Comparison of ENCODE assay signal across 26 cellular contexts in the genomic region with DNA sequence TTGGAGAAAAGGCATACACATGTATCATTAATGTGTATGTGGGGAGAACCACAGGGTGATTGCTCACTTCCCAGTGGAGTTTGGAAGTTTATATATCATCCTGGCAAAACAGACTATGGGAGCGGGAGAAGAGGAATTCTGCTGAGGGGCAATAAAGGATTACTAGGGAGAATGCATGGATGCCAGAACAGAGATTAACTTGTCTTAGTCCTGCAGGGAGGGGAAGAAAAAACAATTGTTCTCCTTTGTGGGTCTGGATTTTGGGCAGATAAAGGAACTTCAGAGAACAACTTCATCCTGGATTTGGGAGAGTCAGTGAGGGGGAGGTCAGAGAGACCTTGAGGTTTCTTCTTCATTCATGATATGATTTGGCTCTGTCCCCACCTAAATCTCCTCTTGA.
"Had no signal": no experiment of that assay in that cellular context is flagged by ENCODE, and none has a peak within 500 bp of the region (broad histone marks: within the 10 kb centered on the region; RNA-seq: fewer than 3 reads in every experiment).

No MANE protein-coding gene starts in this region.

- H3K9me3 Mint-ChIP-seq: immature natural killer cell had no signal

- H3K27ac Mint-ChIP-seq: immature natural killer cell; naive thymus-derived CD8-positive, alpha-beta T cell; stimulated activated naive B cell treated with anti-CD40 and anti-IgM and Interleukin-4, amounts not matched to agents 10 μg/mL and 1 μg/mL and 100 μg/mL, for 72 hours had no signal

- H3K4me1 Mint-ChIP-seq: immature natural killer cell; naive thymus-derived CD8-positive, alpha-beta T cell; stimulated activated naive B cell treated with anti-CD40 and anti-IgM and Interleukin-4, amounts not matched to agents 10 μg/mL and 1 μg/mL and 100 μg/mL, for 72 hours had no signal

- H3K27me3 ChIP-seq: pancreas, stomach, testis, thyroid gland, transverse colon, upper lobe of left lung, vagina had no signal

- DNase-seq: hypothalamus; immature natural killer cell; kidney; left ventricle myocardium inferior; naive thymus-derived CD8-positive, alpha-beta T cell; nucleus accumbens; pancreas; posterior cingulate gyrus; retina; right cardiac atrium; stimulated activated CD4-positive, alpha-beta T cell treated with anti-CD3 and anti-CD28 coated beads, Interleukin-12 subunit alpha, Interleukin-12 subunit beta, amount 100 ng/mL, for 4 hours; stimulated activated CD4-positive, alpha-beta T cell treated with anti-CD3 and anti-CD28 coated beads, Interleukin-15, amount 100 ng/mL, for 24 hours; stimulated activated CD4-positive, alpha-beta T cell treated with anti-CD3 and anti-CD28 coated beads, Interleukin-2, amount 100 ng/mL, for 24 hours; stimulated activated CD4-positive, alpha-beta T cell treated with anti-CD3 and anti-CD28 coated beads, Interleukin-4, amount 100 ng/mL, for 1 hour; stimulated activated naive B cell treated with anti-CD40 and anti-IgM and Interleukin-4, amounts not matched to agents 10 μg/mL and 1 μg/mL and 100 μg/mL, for 72 hours; stimulated activated naive CD8-positive, alpha-beta T cell treated with anti-CD3 and anti-CD28 coated beads, Interleukin-15, Interleukin-2, amounts not matched to agents 100 U/mL and 50 U/mL, for 24 hours; stomach; testis; thyroid gland; transverse colon; upper lobe of left lung had no signal

- H3K36me3 ChIP-seq: left ventricle myocardium inferior, pancreas, prostate gland, stomach, thyroid gland, transverse colon, upper lobe of left lung, vagina had no signal

- H3K4me3 ChIP-seq: left ventricle myocardium inferior, lung, pancreas, prostate gland, skin epidermis, stomach, testis, thyroid gland, transverse colon, upper lobe of left lung, vagina had no signal

- H3K4me1 ChIP-seq: left ventricle myocardium inferior, pancreas, prostate gland, stomach, thyroid gland, transverse colon, upper lobe of left lung, vagina had no signal

- H3K36me3 Mint-ChIP-seq: immature natural killer cell; stimulated activated naive B cell treated with anti-CD40 and anti-IgM and Interleukin-4, amounts not matched to agents 10 μg/mL and 1 μg/mL and 100 μg/mL, for 72 hours had no signal

- H3K27ac ChIP-seq: left ventricle myocardium inferior, pancreas, prostate gland, skin epidermis, stomach, testis, thyroid gland, transverse colon, upper lobe of left lung, vagina had no signal

- H3K4me3 Mint-ChIP-seq: immature natural killer cell; naive thymus-derived CD8-positive, alpha-beta T cell; stimulated activated naive B cell treated with anti-CD40 and anti-IgM and Interleukin-4, amounts not matched to agents 10 μg/mL and 1 μg/mL and 100 μg/mL, for 72 hours had no signal

- ATAC-seq: naive thymus-derived CD8-positive, alpha-beta T cell; pancreas; right cardiac atrium; sciatic nerve; stimulated activated naive B cell treated with anti-CD40 and anti-IgM and Interleukin-4, amounts not matched to agents 10 μg/mL and 1 μg/mL and 100 μg/mL, for 72 hours; stimulated activated naive CD8-positive, alpha-beta T cell treated with anti-CD3 and anti-CD28 coated beads, Interleukin-15, Interleukin-2, amounts not matched to agents 100 U/mL and 50 U/mL, for 24 hours had no signal

- H3K9me3 ChIP-seq: left ventricle myocardium inferior, pancreas, prostate gland, stomach, testis, thyroid gland, transverse colon, upper lobe of left lung, vagina had no signal
